In the genomic region with DNA sequence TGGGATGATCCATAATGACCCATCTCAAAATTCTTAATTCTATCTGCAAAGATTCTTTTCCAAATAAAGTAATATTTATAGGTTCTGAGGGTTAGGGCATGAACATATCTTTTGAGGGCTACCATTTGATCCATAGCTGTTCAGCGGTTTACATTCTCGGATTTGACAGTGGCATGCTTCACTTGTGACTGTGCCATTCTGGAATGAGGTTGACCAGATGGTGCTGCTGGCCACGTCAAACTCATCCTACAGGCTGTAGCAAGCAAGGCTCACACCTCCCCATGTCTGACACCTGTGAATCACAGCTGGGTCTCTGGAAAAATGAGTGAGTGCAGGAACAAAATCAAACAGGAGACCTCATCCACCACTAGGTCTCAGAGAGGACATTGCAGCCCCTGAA, we compare ENCODE assay signal across 22 cellular contexts.
DNase-seq lines count a peak whose midpoint lies in the region; ATAC-seq and TF ChIP-seq lines count a peak whose summit lies in the region.
"Had no signal": no experiment of that assay in that cellular context is flagged by ENCODE, and none has a peak within 500 bp of the region (broad histone marks: within the 10 kb centered on the region; RNA-seq: fewer than 3 reads in every experiment).

No MANE protein-coding gene starts in this region.

- peak overlapping the region; percentile 81 for H3K4me3 Mint-ChIP-seq in natural killer cell
- H3K4me3 Mint-ChIP-seq in natural killer cell treated with Interleukin-12 subunit alpha and Interleukin-12 subunit beta and Interleukin-15 and Interleukin-18, amount 100 ng/mL, for 72 hours, result no peak overlapping the region
- H3K4me3 Mint-ChIP-seq in chondrocyte (ENCODE audit: unreplicated experiment), result no peak overlapping the region
- H3K4me3 Mint-ChIP-seq: B cell; CD14-positive monocyte; CD4-positive, alpha-beta T cell; CD8-positive, alpha-beta memory T cell; GM23338; H9 had no signal

- no peak for DNase-seq in natural killer cell
- DNase-seq in natural killer cell treated with Interleukin-12 subunit alpha and Interleukin-12 subunit beta and Interleukin-15 and Interleukin-18, amount 100 ng/mL, for 72 hours (ENCODE audit: low spot score), result no peak
- peak; percentile 10 for DNase-seq in chondrocyte (ENCODE audit: low spot score)
- peak; percentile 7 for DNase-seq in myocyte (ENCODE audit: low read depth)
- DNase-seq in retina, result no peak
- no peak for DNase-seq in right cardiac atrium
- DNase-seq in ecto neural progenitor cell (ENCODE audit: low spot score), result no peak
- no peak for DNase-seq in midbrain (lab: John Stamatoyannopoulos, UW)
- DNase-seq: CD4-positive, alpha-beta T cell; CD8-positive, alpha-beta memory T cell; DMS 273 treated with DMSO at 0.1 percent for 48 hours; DMS79; EL; GDM1; H9 had no signal

- TF ChIP-seq CTCF in natural killer cell (IDR thresholded peaks at IDR 0.05), result no peak
- no peak for TF ChIP-seq CTCF in chondrocyte (IDR thresholded peaks at IDR 0.05)

- no peaks in the 10 kb centered on the region for H3K27me3 Mint-ChIP-seq in natural killer cell (ENCODE audit: low read depth in 2 of 2)
- H3K27me3 Mint-ChIP-seq in natural killer cell treated with Interleukin-12 subunit alpha and Interleukin-12 subunit beta and Interleukin-15 and Interleukin-18, amount 100 ng/mL, for 72 hours, result no peaks in the 10 kb centered on the region
- H3K27me3 Mint-ChIP-seq in chondrocyte (ENCODE audit: low read depth), result no peaks in the 10 kb centered on the region
- H3K27me3 Mint-ChIP-seq: B cell; CD4-positive, alpha-beta T cell; CD8-positive, alpha-beta memory T cell had no signal

- H3K9me3 Mint-ChIP-seq in natural killer cell (peaks cover 5 to 17% of the 10 kb centered on the region in 2 donors), chondrocyte (ENCODE audit: low read depth) (peaks cover 15% of the 10 kb centered on the region)
- H3K9me3 Mint-ChIP-seq in natural killer cell treated with Interleukin-12 subunit alpha and Interleukin-12 subunit beta and Interleukin-15 and Interleukin-18, amount 100 ng/mL, for 72 hours, result peaks cover 28% of the 10 kb centered on the region

- no peaks in the 10 kb centered on the region for H3K27me3 ChIP-seq in right cardiac atrium (ENCODE audit: control insufficient read depth, insufficient read depth)
- H3K27me3 ChIP-seq: BLaER1 treated with 17β-estradiol and CSF1 and Interleukin-3, amounts not matched to agents 10 nM and 100 nM had no signal

- WGBS in right cardiac atrium, result 95% methylated on average over 3 of the region's 3 CpGs

- intact Hi-C loops in natural killer cell (cut with micrococcal nuclease), result no loop called here
- intact Hi-C loops in right cardiac atrium (cut with DNase I), result no loop called here

- no peaks in the 10 kb centered on the region for H3K4me1 ChIP-seq in right cardiac atrium (ENCODE audit: control insufficient read depth, insufficient read depth, low read length)

- H3K4me3 ChIP-seq in right cardiac atrium (ENCODE audit: low read length), result no peak overlapping the region
- H3K4me3 ChIP-seq: GM12878, GM23338 had no signal

- H3K9me3 ChIP-seq in right cardiac atrium (ENCODE audit: control insufficient read depth, low read length), result peaks cover 4% of the 10 kb centered on the region

- peak overlapping the region; percentile 78 to 84 for H3K27ac Mint-ChIP-seq in natural killer cell
- no peak overlapping the region for H3K27ac Mint-ChIP-seq in natural killer cell treated with Interleukin-12 subunit alpha and Interleukin-12 subunit beta and Interleukin-15 and Interleukin-18, amount 100 ng/mL, for 72 hours
- H3K27ac Mint-ChIP-seq in chondrocyte (ENCODE audit: unreplicated experiment), result no peak overlapping the region
- H3K27ac Mint-ChIP-seq: B cell; CD4-positive, alpha-beta T cell; CD8-positive, alpha-beta memory T cell; GM23338; H9 had no signal

- H3K36me3 Mint-ChIP-seq in natural killer cell (peaks cover 7% of the 10 kb centered on the region), chondrocyte (ENCODE audit: low read depth) (peaks cover 40% of the 10 kb centered on the region)
- H3K36me3 Mint-ChIP-seq in natural killer cell treated with Interleukin-12 subunit alpha and Interleukin-12 subunit beta and Interleukin-15 and Interleukin-18, amount 100 ng/mL, for 72 hours, result peaks cover 49% of the 10 kb centered on the region

- ATAC-seq in natural killer cell (peak in 2 of 3 donors; percentile 3 to 20), right cardiac atrium (no peak)
- ATAC-seq in natural killer cell treated with Interleukin-12 subunit alpha and Interleukin-12 subunit beta and Interleukin-15 and Interleukin-18, amount 100 ng/mL, for 72 hours, result no peak
- ATAC-seq: GM12878, GM23338, HCT116 had no signal

- no peak overlapping the region for H3K27ac ChIP-seq in right cardiac atrium (ENCODE audit: low read length)
- H3K27ac ChIP-seq: 22Rv1; BLaER1 treated with 17β-estradiol and CSF1 and Interleukin-3, amounts not matched to agents 10 nM and 100 nM had no signal

- H3K4me1 Mint-ChIP-seq in natural killer cell (peaks cover 46 to 57% of the 10 kb centered on the region in 2 donors), chondrocyte (ENCODE audit: low read depth) (no peaks in the 10 kb centered on the region)
- H3K4me1 Mint-ChIP-seq in natural killer cell treated with Interleukin-12 subunit alpha and Interleukin-12 subunit beta and Interleukin-15 and Interleukin-18, amount 100 ng/mL, for 72 hours (ENCODE audit: low read depth in 2 of 2), result peaks cover 8 to 43% of the 10 kb centered on the region in 2 donors
- H3K4me1 Mint-ChIP-seq: B cell, GM23338, H9 had no signal

Comparison
In these comparisons a context has a peak if more than half of its experiments do, and no peak if none do; other contexts are left out.
1. ATAC-seq: peak in natural killer cell (2 of 3); none in natural killer cell treated with Interleukin-12 subunit alpha and Interleukin-12 subunit beta and Interleukin-15 and Interleukin-18, amount 100 ng/mL, for 72 hours (0 of 2) and right cardiac atrium (0 of 2).
2. H3K27ac Mint-ChIP-seq: peak in natural killer cell (2 of 2); none in natural killer cell treated with Interleukin-12 subunit alpha and Interleukin-12 subunit beta and Interleukin-15 and Interleukin-18, amount 100 ng/mL, for 72 hours (0 of 2) and chondrocyte (single experiment).
3. DNase-seq: peak in chondrocyte (single experiment) and myocyte (single experiment); none in natural killer cell (single experiment), natural killer cell treated with Interleukin-12 subunit alpha and Interleukin-12 subunit beta and Interleukin-15 and Interleukin-18, amount 100 ng/mL, for 72 hours (single experiment), retina (single experiment), right cardiac atrium (0 of 3), ecto neural progenitor cell (single experiment) and midbrain (single experiment).